ENCODE assay signal across 13 cellular contexts in genomic region chr6:48985025-48985424, GRCh38.
"Had no signal": no experiment of that assay in that cellular context is flagged by ENCODE, and none has a peak within 500 bp of the region (broad histone marks: within the 10 kb centered on the region; RNA-seq: fewer than 3 reads in every experiment).

No MANE protein-coding gene starts in this region.

- H3K4me3 ChIP-seq: esophagus squamous epithelium, gastroesophageal sphincter, pancreas, stomach, thoracic aorta had no signal

- H3K27ac Mint-ChIP-seq: activated naive CD4-positive, alpha-beta T cell treated with anti-CD3 and anti-CD28 coated beads, Interleukin-2, amount 50 U/mL, for 24 hours; T-helper 1 cell treated with Interleukin-12 subunit alpha and Interleukin-12 subunit beta and Interleukin-4 antibody, amounts not matched to agents 30 μg/mL and 1 μg/mL, for 36 hours had no signal

- H3K4me1 Mint-ChIP-seq: activated naive CD4-positive, alpha-beta T cell treated with anti-CD3 and anti-CD28 coated beads, Interleukin-2, amount 50 U/mL, for 24 hours had no signal

- DNase-seq: activated CD4-positive, CD25-positive, alpha-beta regulatory T cell; activated effector memory CD4-positive, alpha-beta T cell treated with Interleukin-2 at 50 U/mL for 16 hours; activated T-cell treated with anti-CD3 and anti-CD28 coated beads, Interleukin-2, amount 50 U/mL, for 1 hour; esophagus squamous epithelium; islet precursor cell; pancreas; stimulated activated CD4-positive, alpha-beta T cell treated with anti-CD3 and anti-CD28 coated beads, Interleukin-15, amount 100 ng/mL, for 24 hours; stomach had no signal

- H3K36me3 ChIP-seq: esophagus squamous epithelium, gastroesophageal sphincter, pancreas, stomach, thoracic aorta had no signal

- H3K4me1 ChIP-seq: esophagus squamous epithelium, gastroesophageal sphincter, pancreas, stomach had no signal

- H3K27me3 ChIP-seq: esophagus squamous epithelium, gastroesophageal sphincter, pancreas, stomach had no signal

- H3K27ac ChIP-seq: esophagus squamous epithelium, gastroesophageal sphincter, pancreas, stomach, thoracic aorta had no signal

- H3K9me3 ChIP-seq: pancreas had no signal

- H3K4me3 Mint-ChIP-seq: activated naive CD4-positive, alpha-beta T cell treated with anti-CD3 and anti-CD28 coated beads, Interleukin-2, amount 50 U/mL, for 24 hours; neural crest cell; T-helper 1 cell treated with Interleukin-12 subunit alpha and Interleukin-12 subunit beta and Interleukin-4 antibody, amounts not matched to agents 30 μg/mL and 1 μg/mL, for 36 hours had no signal

- H3K27me3 Mint-ChIP-seq: activated naive CD4-positive, alpha-beta T cell treated with anti-CD3 and anti-CD28 coated beads, Interleukin-2, amount 50 U/mL, for 24 hours had no signal

- H3K36me3 Mint-ChIP-seq: activated naive CD4-positive, alpha-beta T cell treated with anti-CD3 and anti-CD28 coated beads, Interleukin-2, amount 50 U/mL, for 24 hours had no signal
